In the genomic region with DNA sequence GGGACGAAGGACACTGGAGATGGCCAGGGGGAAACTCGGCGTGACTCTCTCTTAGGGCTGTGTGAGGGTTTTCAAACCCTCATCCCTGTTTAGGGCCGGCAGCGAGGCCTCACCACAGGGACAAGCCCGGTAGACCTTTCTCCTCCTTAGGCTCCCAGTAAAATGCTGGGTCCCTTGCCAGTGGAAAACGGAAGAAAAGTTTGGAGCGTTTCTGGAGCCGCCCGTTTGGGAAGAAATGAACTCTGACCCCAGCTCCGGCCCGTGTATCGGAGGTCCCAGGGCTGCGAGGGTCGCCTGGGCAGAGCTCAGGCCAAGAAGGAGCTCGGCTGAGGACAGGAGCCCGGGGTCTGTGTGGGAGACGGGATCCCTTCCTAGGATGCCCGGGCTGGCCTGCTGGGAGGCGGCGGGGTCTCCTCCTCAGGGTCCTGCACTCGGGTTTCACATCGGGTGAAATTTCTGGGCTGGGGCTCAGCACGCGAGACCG, we compare ENCODE assay signal across 8 cellular contexts. TPM values are rescaled to one million over a fixed set of nuclear protein-coding genes. Genes with fewer than 3 reads are reported as not detected.
A peak's percentile ranks its signal among the peaks of the same experiment; 100 is the strongest.
DNase-seq lines count a peak whose midpoint lies in the region; ATAC-seq and TF ChIP-seq lines count a peak whose summit lies in the region.

No MANE protein-coding gene starts in this region.

- no peak for TF ChIP-seq CTCF in MM.1S (IDR thresholded peaks at IDR 0.05; ENCODE audit: low read length)

- peaks cover 28% of the 10 kb centered on the region for H3F3A ChIP-seq in MM.1S (ENCODE audit: insufficient read depth, low read length)

- WGBS in mesenchymal stem cell, result under 1% methylated on average over 26 of the region's 26 CpGs
- WGBS in aorta, 2 donors, result 0% methylated on average over 26 of the region's 26 CpGs

- H4K8ac ChIP-seq in mesenchymal stem cell (ENCODE audit: low read length), result peak overlapping the region; percentile 76

- ATAC-seq in GM18909 (IDR thresholded peaks at IDR 0.05; ENCODE audit: poor library complexity, unreplicated experiment) (peak; percentile 2), aorta (ENCODE audit: low FRiP score) (peak; percentile 42), GM18867 (IDR thresholded peaks at IDR 0.05; ENCODE audit: unreplicated experiment) (no peak)
- peak; percentile 1 for ATAC-seq in central memory CD8-positive, alpha-beta T cell (replicated peaks; ENCODE audit: extremely low read depth, poor library complexity, severe bottlenecking)

- H3K27ac Mint-ChIP-seq in central memory CD8-positive, alpha-beta T cell (ENCODE audit: low read depth), result peak overlapping the region; percentile 100

- H3K4me3 ChIP-seq in MM.1S (ENCODE audit: low read length) (peak overlapping the region; percentile 97), mesenchymal stem cell (ENCODE audit: insufficient read depth in 1 of 2, low read depth in 1 of 2, low read length in 2 of 2) (peak overlapping the region; percentile 75 to 86), aorta (ENCODE audit: low read length in 2 of 2) (peak overlapping the region; percentile 50 to 87)

- H3K9me3 Mint-ChIP-seq in central memory CD8-positive, alpha-beta T cell, result peaks cover 6% of the 10 kb centered on the region

- no peak overlapping the region for H2BK15ac ChIP-seq in mesenchymal stem cell (ENCODE audit: low read depth, poor library complexity, severe bottlenecking)

- no peak overlapping the region for H2BK5ac ChIP-seq in mesenchymal stem cell (ENCODE audit: low read depth, low read length, poor library complexity, severe bottlenecking)

- H3K27me3 Mint-ChIP-seq in central memory CD8-positive, alpha-beta T cell, result no peaks in the 10 kb centered on the region

- no peaks in the 10 kb centered on the region for H3K9me2 ChIP-seq in MM.1S (replicated peaks; ENCODE audit: insufficient read depth, low read length)

- peak overlapping the region; percentile 21; the same call in 1 of the 2 replicates for H3K27ac ChIP-seq in MM.1S (ENCODE audit: low read length)
- peak overlapping the region; percentile 55 for H3K27ac ChIP-seq in mesenchymal stem cell (ENCODE audit: low read length, poor library complexity, severe bottlenecking)
- H3K27ac ChIP-seq in aorta (ENCODE audit: low read depth in 1 of 2, low read length in 2 of 2), result peak overlapping the region in 1 of 2 donors; percentile 86

- peak overlapping the region in 1 of 2 experiments; percentile 57 for H3K14ac ChIP-seq in mesenchymal stem cell (ENCODE audit: low read length in 2 of 2)

- H2AK5ac ChIP-seq in mesenchymal stem cell (ENCODE audit: low read length, severe bottlenecking), result no peak overlapping the region

- H3K9ac ChIP-seq in MM.1S (ENCODE audit: low read length), result peak overlapping the region; percentile 71
- H3K9ac ChIP-seq in mesenchymal stem cell (ENCODE audit: low read length), result peak overlapping the region; percentile 69

- H3K79me2 ChIP-seq in MM.1S (ENCODE audit: low read length), result no peaks in the 10 kb centered on the region

- no peaks in the 10 kb centered on the region for H3K9me3 ChIP-seq in MM.1S (replicated peaks; ENCODE audit: insufficient read depth, low read length)
- no peaks in the 10 kb centered on the region for H3K9me3 ChIP-seq in mesenchymal stem cell (ENCODE audit: control insufficient read depth, low read length)
- H3K9me3 ChIP-seq in aorta (ENCODE audit: control insufficient read depth, low read length), result no peaks in the 10 kb centered on the region

- no peak overlapping the region for H4K91ac ChIP-seq in mesenchymal stem cell (ENCODE audit: low read length)

- peaks cover 23% of the 10 kb centered on the region for H3K4me1 Mint-ChIP-seq in central memory CD8-positive, alpha-beta T cell

- H4K20me1 ChIP-seq in MM.1S (ENCODE audit: insufficient read depth, low read length), result no peaks in the 10 kb centered on the region

- H3K36me3 ChIP-seq in MM.1S (replicated peaks; ENCODE audit: insufficient read depth, low read length) (no peaks in the 10 kb centered on the region), mesenchymal stem cell (ENCODE audit: control insufficient read depth in 1 of 2, insufficient read depth in 2 of 2, low read depth in 1 of 2, low read length in 2 of 2) (no peaks in the 10 kb centered on the region), aorta (ENCODE audit: control insufficient read depth in 1 of 2, insufficient read depth in 2 of 2, low read length in 1 of 2) (no peaks in the 10 kb centered on the region)

- no peak for DNase-seq in MM.1S
- DNase-seq in central memory CD8-positive, alpha-beta T cell (ENCODE audit: low spot score in 2 of 2), result no peak
- peak; percentile 58 for DNase-seq in mesenchymal stem cell
- DNase-seq in aorta, result no peak
- DNase-seq in NCI-H345 (lab: John Stamatoyannopoulos, UW), result no peak
- no peak for DNase-seq in SHP77 treated with DMSO at 0.1 percent for 48 hours (lab: John Stamatoyannopoulos, UW)

- no peak overlapping the region for H2BK120ac ChIP-seq in mesenchymal stem cell (ENCODE audit: low read depth, low read length)

- H3K36me3 Mint-ChIP-seq in central memory CD8-positive, alpha-beta T cell (ENCODE audit: insufficient read depth), result peaks cover 51% of the 10 kb centered on the region

- H2AFZ ChIP-seq in MM.1S (ENCODE audit: low read length) (peak overlapping the region; percentile 33), mesenchymal stem cell (ENCODE audit: low read depth, low read length) (peak overlapping the region; percentile 80)

- H3K79me1 ChIP-seq in mesenchymal stem cell (replicated peaks; ENCODE audit: low read length, poor library complexity, severe bottlenecking), result no peaks in the 10 kb centered on the region

- H3K27me3 ChIP-seq in MM.1S (replicated peaks; ENCODE audit: insufficient read depth, low read length) (peaks cover 13% of the 10 kb centered on the region; the same call in 1 of the 2 replicates), mesenchymal stem cell (ENCODE audit: control insufficient read depth in 1 of 2, insufficient read depth in 1 of 2, low read length in 2 of 2) (no peaks in the 10 kb centered on the region), aorta (ENCODE audit: control insufficient read depth in 1 of 2, insufficient read depth in 2 of 2, low read length in 1 of 2) (no peaks in the 10 kb centered on the region)

- H3K4ac ChIP-seq in mesenchymal stem cell (ENCODE audit: low read depth in 1 of 2, low read length in 2 of 2), result peak overlapping the region in 1 of 2 experiments; percentile 25

- H3K4me3 Mint-ChIP-seq in central memory CD8-positive, alpha-beta T cell, result peak overlapping the region; percentile 92

- H3K4me1 ChIP-seq in MM.1S (ENCODE audit: low read length), result peaks cover 15% of the 10 kb centered on the region
- H3K4me1 ChIP-seq in mesenchymal stem cell (ENCODE audit: control insufficient read depth, insufficient read depth, low read depth, low read length), result peaks cover 13% of the 10 kb centered on the region
- H3K4me1 ChIP-seq in aorta (ENCODE audit: control insufficient read depth in 1 of 2, insufficient read depth in 2 of 2, low read length in 2 of 2), result no peaks in the 10 kb centered on the region

- H3K4me2 ChIP-seq in MM.1S (ENCODE audit: low read depth, low read length) (peak overlapping the region; percentile 98), mesenchymal stem cell (ENCODE audit: low read length, poor library complexity, severe bottlenecking) (peak overlapping the region; percentile 98)

- intact Hi-C loops in aorta (cut with DNase I), result no loop called here

- peak overlapping the region in 1 of 2 experiments; percentile 24 for H2BK12ac ChIP-seq in mesenchymal stem cell (ENCODE audit: low read length in 2 of 2)

- peak overlapping the region in 1 of 2 experiments; percentile 89 for H3K23ac ChIP-seq in mesenchymal stem cell (ENCODE audit: low read length in 2 of 2)

- H3K18ac ChIP-seq in mesenchymal stem cell (ENCODE audit: low read depth in 1 of 2, low read length in 2 of 2), result peak overlapping the region; percentile 4 to 38

RNA-seq across cellular contexts. Expression of a gene that starts 23.2 kb away (rescaled TPM):
- 6.1 TPM for polyA plus RNA-seq in mesenchymal stem cell (2013, experiment 1 of 2)
- 5.7 TPM for polyA plus RNA-seq in mesenchymal stem cell (2013, experiment 2 of 2)
- total RNA-seq in aorta, result 1 to 10 TPM; 8.0 to 8.6 TPM
- 1 to 10 TPM; 2.3 to 5.6 TPM for polyA plus RNA-seq in aorta

RNA-seq across cellular contexts. Expression of a gene that starts 29.9 kb away (rescaled TPM):
- 0.28 TPM for polyA plus RNA-seq in mesenchymal stem cell (2013, experiment 1 of 2)
- polyA plus RNA-seq in mesenchymal stem cell (2013, experiment 2 of 2), result 0.21 TPM
- total RNA-seq in aorta, result not detected
- polyA plus RNA-seq in aorta, result not detected

RNA-seq across cellular contexts. Expression of a gene that starts 45.7 kb away (rescaled TPM):
- 8.4 TPM for polyA plus RNA-seq in mesenchymal stem cell (2013, experiment 1 of 2)
- polyA plus RNA-seq in mesenchymal stem cell (2013, experiment 2 of 2), result 8.1 TPM
- 10 to 100 TPM in 1 of 2 donors, 1 to 10 TPM in 1; 7.1 to 10.0 TPM for total RNA-seq in aorta
- polyA plus RNA-seq in aorta, result 10 to 100 TPM in 1 of 2 donors, 1 to 10 TPM in 1; 8.9 to 36.6 TPM

RNA-seq across cellular contexts. Expression of a gene that starts 59.0 kb away (rescaled TPM):
- not detected for polyA plus RNA-seq in mesenchymal stem cell (2013, experiment 1 of 2)
- not detected for polyA plus RNA-seq in mesenchymal stem cell (2013, experiment 2 of 2)
- not detected for total RNA-seq in aorta
- not detected for polyA plus RNA-seq in aorta
